ENCODE assay signal across 7 cellular contexts in the genomic region with DNA sequence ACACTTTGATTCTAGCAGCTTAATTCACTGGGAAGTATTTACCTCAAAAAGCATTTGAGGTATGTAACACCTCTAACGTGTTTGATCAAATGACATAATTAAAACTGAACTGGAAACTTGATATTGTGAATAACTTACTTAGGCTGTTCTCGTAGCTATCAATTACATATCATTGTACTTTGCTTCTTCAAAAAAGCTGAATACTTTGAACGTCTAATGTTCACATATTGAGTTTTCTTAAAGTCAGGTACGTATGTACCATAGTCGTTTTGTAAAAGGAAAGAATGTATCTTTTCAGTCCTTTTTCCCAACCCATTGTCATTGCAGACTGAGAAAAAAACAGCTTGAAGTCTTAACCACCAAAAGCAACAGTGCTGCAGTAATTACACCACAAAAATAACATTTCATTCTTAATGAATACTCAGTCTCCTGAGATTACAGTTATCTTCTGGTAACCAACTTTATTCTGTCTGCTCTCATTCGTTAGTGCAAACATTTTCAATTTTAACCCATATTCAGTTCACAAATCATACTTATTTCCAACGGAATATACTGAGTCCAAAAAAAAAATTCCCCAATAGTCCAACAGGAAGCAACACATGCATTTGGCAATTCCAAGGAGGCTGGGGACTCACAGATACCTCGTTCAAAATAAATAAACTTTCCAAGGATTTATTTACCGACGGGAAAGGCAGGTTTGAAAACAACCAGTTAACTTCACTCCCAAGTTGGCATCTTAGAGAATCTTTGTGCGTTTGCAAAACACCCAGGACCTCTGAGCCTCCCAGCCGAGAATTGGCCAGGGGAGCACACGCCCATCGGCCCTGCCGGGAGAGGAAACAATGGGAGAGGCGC. TPM values are rescaled to one million over a fixed set of nuclear protein-coding genes. Genes with fewer than 3 reads are reported as not detected.
DNase-seq lines count a peak whose midpoint lies in the region; ATAC-seq and TF ChIP-seq lines count a peak whose summit lies in the region.

No MANE protein-coding gene starts in this region.

- CTCF ChIA-PET in activated B cell treated with CpG ODN at 0.5 μM for 24 hours (lab: Charles Lee) = no interaction called here

- H3K4me1 Mint-ChIP-seq in activated B cell treated with CpG ODN at 0.5 μM for 24 hours = peaks cover 7% of the 10 kb centered on the region
- no peaks in the 10 kb centered on the region for H3K4me1 Mint-ChIP-seq in stimulated activated effector memory CD8-positive, alpha-beta T cell treated with anti-CD3 and anti-CD28 coated beads, Interleukin-12 subunit alpha, Interleukin-12 subunit beta, amount 100 ng/mL, for 72 hours

- POLR2A ChIA-PET in activated B cell treated with CpG ODN at 0.5 μM for 24 hours (lab: Charles Lee) = no interaction called here

- DNase-seq in ELR (ENCODE audit: low read depth) (peak; percentile 50), activated B cell treated with CpG ODN at 0.5 μM for 24 hours (no peak), middle frontal gyrus (ENCODE audit: extremely low spot score, low spot score) (no peak), foreskin melanocyte (no peak)
- DNase-seq in stimulated activated effector memory CD8-positive, alpha-beta T cell treated with anti-CD3 and anti-CD28 coated beads, Interleukin-12 subunit alpha, Interleukin-12 subunit beta, amount 100 ng/mL, for 72 hours (ENCODE audit: low spot score in 2 of 2) = no peak

- ATAC-seq in HG03439 (IDR thresholded peaks at IDR 0.05; ENCODE audit: unreplicated experiment) (peak; percentile 18), activated B cell treated with CpG ODN at 0.5 μM for 24 hours (ENCODE audit: low read depth) (no peak)
- ATAC-seq in stimulated activated effector memory CD8-positive, alpha-beta T cell treated with anti-CD3 and anti-CD28 coated beads, Interleukin-12 subunit alpha, Interleukin-12 subunit beta, amount 100 ng/mL, for 72 hours = peak; percentile 2

- H3K36me3 Mint-ChIP-seq in activated B cell treated with CpG ODN at 0.5 μM for 24 hours (ENCODE audit: low read depth) = no peaks in the 10 kb centered on the region
- no peaks in the 10 kb centered on the region for H3K36me3 Mint-ChIP-seq in stimulated activated effector memory CD8-positive, alpha-beta T cell treated with anti-CD3 and anti-CD28 coated beads, Interleukin-12 subunit alpha, Interleukin-12 subunit beta, amount 100 ng/mL, for 72 hours

- H3K27me3 Mint-ChIP-seq in activated B cell treated with CpG ODN at 0.5 μM for 24 hours = peaks cover 45% of the 10 kb centered on the region

- H3K4me3 Mint-ChIP-seq in activated B cell treated with CpG ODN at 0.5 μM for 24 hours = peak overlapping the region; percentile 82
- peak overlapping the region; percentile 63 for H3K4me3 Mint-ChIP-seq in stimulated activated effector memory CD8-positive, alpha-beta T cell treated with anti-CD3 and anti-CD28 coated beads, Interleukin-12 subunit alpha, Interleukin-12 subunit beta, amount 100 ng/mL, for 72 hours

- intact Hi-C loops in activated B cell treated with CpG ODN at 0.5 μM for 24 hours (cut with micrococcal nuclease) = no loop called here

- TF ChIP-seq CTCF in activated B cell treated with CpG ODN at 0.5 μM for 24 hours (IDR thresholded peaks at IDR 0.05) = no peak

- H3K27ac Mint-ChIP-seq in activated B cell treated with CpG ODN at 0.5 μM for 24 hours = no peak overlapping the region
- no peak overlapping the region for H3K27ac Mint-ChIP-seq in stimulated activated effector memory CD8-positive, alpha-beta T cell treated with anti-CD3 and anti-CD28 coated beads, Interleukin-12 subunit alpha, Interleukin-12 subunit beta, amount 100 ng/mL, for 72 hours

- H3K4me3 ChIP-seq in iPS-11a (ENCODE audit: low read depth, low read length) = peak overlapping the region; percentile 61

- no peaks in the 10 kb centered on the region for H3K9me3 Mint-ChIP-seq in activated B cell treated with CpG ODN at 0.5 μM for 24 hours
- no peaks in the 10 kb centered on the region for H3K9me3 Mint-ChIP-seq in stimulated activated effector memory CD8-positive, alpha-beta T cell treated with anti-CD3 and anti-CD28 coated beads, Interleukin-12 subunit alpha, Interleukin-12 subunit beta, amount 100 ng/mL, for 72 hours

RNA-seq across cellular contexts. Expression of a gene that starts 1.1 kb away (rescaled TPM):
- total RNA-seq in activated B cell treated with CpG ODN at 0.5 μM for 24 hours = 0.61 and 0.80 TPM in 2 replicates
